ENCODE assay signal across 17 cellular contexts in the genomic region with DNA sequence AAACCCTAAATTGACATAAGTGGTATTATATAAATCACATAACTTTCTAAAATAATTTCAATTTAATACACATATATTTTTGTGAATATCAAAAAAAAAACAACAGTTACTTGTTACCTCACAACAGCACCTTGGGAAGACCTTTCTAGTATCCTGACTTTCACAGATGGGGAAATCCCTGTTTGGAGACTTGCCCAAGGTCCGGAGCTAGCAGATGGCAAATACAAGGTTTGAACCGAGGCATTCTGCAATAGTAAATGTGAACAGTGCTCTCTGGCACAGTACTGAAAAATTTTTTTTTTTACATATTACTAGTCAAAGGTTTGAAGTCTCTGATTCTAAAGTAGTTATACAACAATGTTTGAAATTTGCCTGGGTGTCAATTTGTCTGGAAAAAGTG.
DNase-seq lines count a peak whose midpoint lies in the region; ATAC-seq, FAIRE-seq and TF ChIP-seq lines count a peak whose summit lies in the region.
"Had no signal": no experiment of that assay in that cellular context is flagged by ENCODE, and none has a peak within 500 bp of the region (broad histone marks: within the 10 kb centered on the region; RNA-seq: fewer than 3 reads in every experiment).

No MANE protein-coding gene starts in this region.

- H3K36me3 ChIP-seq in HepG2 (replicated peaks in 1 of 2; ENCODE audit: control insufficient read depth in 1 of 2, insufficient read depth in 2 of 2, low read length in 2 of 2) (no peaks in the 10 kb centered on the region), smooth muscle cell (ENCODE audit: low read depth) (no peaks in the 10 kb centered on the region)
- H3K36me3 ChIP-seq: BE2C, HAP-1 had no signal

- no peaks in the 10 kb centered on the region for H3K27me3 ChIP-seq in HepG2 (ENCODE audit: control insufficient read depth in 1 of 2, insufficient read depth in 2 of 2, low read length in 2 of 2)
- peaks cover 4% of the 10 kb centered on the region for H3K27me3 ChIP-seq in smooth muscle cell (ENCODE audit: low read depth)
- H3K27me3 ChIP-seq: BE2C had no signal

- FAIRE-seq in HepG2 (lab: Jason Lieb, UNC): no peak
- FAIRE-seq: A204.1, D721Med, HTR-8/SVneo had no signal

- ATAC-seq in HepG2 (peak; percentile 44), GM18867 (IDR thresholded peaks at IDR 0.05; ENCODE audit: unreplicated experiment) (no peak), HG03520 (IDR thresholded peaks at IDR 0.05; ENCODE audit: unreplicated experiment) (no peak)

- H4K20me1 ChIP-seq in HepG2 (ENCODE audit: insufficient read depth, low read length) (no peaks in the 10 kb centered on the region), smooth muscle cell (ENCODE audit: low read depth) (no peaks in the 10 kb centered on the region)

- H3K4me1 ChIP-seq in HepG2 (ENCODE audit: insufficient read depth, low read length) (peaks cover 23% of the 10 kb centered on the region), smooth muscle cell (ENCODE audit: low read depth) (no peaks in the 10 kb centered on the region)
- H3K4me1 ChIP-seq: BE2C, HAP-1 had no signal

- TF ChIP-seq CTCF in HepG2 (CRISPR knock-in tag; IDR thresholded peaks at IDR 0.05) (no peak), smooth muscle cell (IDR thresholded peaks at IDR 0.05; ENCODE audit: borderline replicate concordance, insufficient read depth, poor library complexity, severe bottlenecking) (no peak)

- no peak overlapping the region for H3K4me3 ChIP-seq in HepG2 (replicated peaks in 1 of 3; ENCODE audit: insufficient read depth in 1 of 3, low read depth in 2 of 3, low read length in 3 of 3)
- H3K4me3 ChIP-seq in smooth muscle cell: no peak overlapping the region
- H3K4me3 ChIP-seq: HAP-1 had no signal

- TF ChIP-seq RAD21 in HepG2 (CRISPR knock-in tag; IDR thresholded peaks at IDR 0.05): no peak

- TF ChIP-seq POLR2A in HepG2 (IDR thresholded peaks at IDR 0.05; ENCODE audit: insufficient read depth in 1 of 2, low read depth in 2 of 2, low read length in 2 of 2): no peak

- POLR2A ChIA-PET in HepG2 (lab: Yijun Ruan, JAX): no interaction called here

- WGBS in HepG2 (ENCODE audit: low lambda C conversion rate): 31% methylated on average over 2 of the region's 2 CpGs
- WGBS in smooth muscle cell (ENCODE audit: low lambda C conversion rate): 89% methylated on average over 2 of the region's 2 CpGs

- no peak overlapping the region for H3K9ac ChIP-seq in HepG2 (ENCODE audit: insufficient read depth, low read depth, low read length)
- no peak overlapping the region for H3K9ac ChIP-seq in smooth muscle cell (ENCODE audit: low read depth)

- no TSS peak for BruUV-seq in HepG2 (replicated peaks; lab: Mats Ljungman, UMichigan)

- H3K27ac ChIP-seq in HepG2 (ENCODE audit: extremely low read length, insufficient read depth, low read length) (no peak overlapping the region), smooth muscle cell (ENCODE audit: low read depth) (no peak overlapping the region)
- H3K27ac ChIP-seq: C4-2B had no signal

- H3K79me2 ChIP-seq in HepG2 (ENCODE audit: insufficient read depth, low read length) (no peaks in the 10 kb centered on the region), smooth muscle cell (ENCODE audit: low read depth) (no peaks in the 10 kb centered on the region)

- in situ Hi-C loops in HepG2 (cut with HindIII; ENCODE audit: extremely low pct_ligation_motif_present, low pct_unique_long_range_greater_than_20kb): no loop called here

- peak; percentile 82 for DNase-seq in DMS 273 (lab: John Stamatoyannopoulos, UW; ENCODE audit: unreplicated experiment)
- DNase-seq in NCI-H1694 treated with DMSO at 0.1 percent for 48 hours (lab: John Stamatoyannopoulos, UW): peak; percentile 41
- peak; percentile 92 for DNase-seq in cerebellar cortex (ENCODE audit: low spot score)
- no peak for DNase-seq in HepG2 (ENCODE audit: low spot score)
- no peak for DNase-seq in SHP77 (lab: John Stamatoyannopoulos, UW)
- no peak for DNase-seq in smooth muscle cell (lab: John Stamatoyannopoulos, UW; ENCODE audit: unreplicated experiment)
- DNase-seq: BE2C; CD4-positive, alpha-beta memory T cell; DMS53; GOT3 had no signal

- H3F3A ChIP-seq in smooth muscle cell (ENCODE audit: low read depth): peaks cover 8% of the 10 kb centered on the region

- H3K4me2 ChIP-seq in HepG2 (ENCODE audit: low read depth, low read length): no peak overlapping the region
- H3K4me2 ChIP-seq in smooth muscle cell: no peak overlapping the region

- CTCF ChIA-PET in HepG2 (lab: Yijun Ruan, JAX; ENCODE audit: low intra/inter-chr PET ratio, low total read pairs): no interaction called here

- no peak overlapping the region for H2AFZ ChIP-seq in HepG2 (ENCODE audit: low read length)
- no peak overlapping the region for H2AFZ ChIP-seq in smooth muscle cell (ENCODE audit: low read depth)

- intact Hi-C loops in HepG2 (cut with micrococcal nuclease; ENCODE audit: unreplicated experiment): no loop called here

- H3K9me3 ChIP-seq in HepG2 (ENCODE audit: low read length) (no peaks in the 10 kb centered on the region), smooth muscle cell (replicated peaks; ENCODE audit: low read depth) (no peaks in the 10 kb centered on the region)
- H3K9me3 ChIP-seq: BE2C, HAP-1 had no signal

- TF ChIP-seq EP300 in HepG2 (IDR thresholded peaks at IDR 0.05; ENCODE audit: low read depth in 2 of 2, low read length in 2 of 2) (no peak), HepG2 (CRISPR knock-in tag; IDR thresholded peaks at IDR 0.05; ENCODE audit: borderline replicate concordance) (no peak)

TF ChIP-seq in HepG2, 621 proteins besides CTCF, POLR2A, EP300 and RAD21:
- TF ChIP-seq CEBPB (IDR thresholded peaks at IDR 0.05; ENCODE audit: borderline replicate concordance, low read depth, low read length): 0 out of 2 replicates have a peak, but pooled peaks have one; percentile 6
- no peak for TF ChIP-seq ZNF44 (CRISPR knock-in tag; IDR thresholded peaks at IDR 0.05)
- no peak for TF ChIP-seq SOX6 (IDR thresholded peaks at IDR 0.05)
- TF ChIP-seq SOX6 (CRISPR knock-in tag; IDR thresholded peaks at IDR 0.05): no peak

Comparison
In these comparisons a context has a peak if more than half of its experiments do, and no peak if none do; other contexts are left out.
1. DNase-seq: peak in DMS 273 (single experiment), NCI-H1694 treated with DMSO at 0.1 percent for 48 hours (single experiment) and cerebellar cortex (single experiment); none in HepG2 (single experiment), SHP77 (0 of 2) and smooth muscle cell (single experiment).